In genomic region chr2:85792783-85793441, GRCh38 we compare ENCODE assay signal across 11 cellular contexts. TPM values are rescaled to one million over a fixed set of nuclear protein-coding genes. Genes with fewer than 3 reads are reported as not detected.
DNase-seq lines count a peak whose midpoint lies in the region; ATAC-seq and TF ChIP-seq lines count a peak whose summit lies in the region.
"Had no signal": no experiment of that assay in that cellular context is flagged by ENCODE, and none has a peak within 500 bp of the region (broad histone marks: within the 10 kb centered on the region; RNA-seq: fewer than 3 reads in every experiment).

No MANE protein-coding gene starts in this region.

- H3K27ac ChIP-seq in AG04450 (ENCODE audit: low read depth, low read length), result peak overlapping the region; percentile 58
- H3K27ac ChIP-seq: BLaER1 treated with 17β-estradiol and CSF1 and Interleukin-3, amounts not matched to agents 10 nM and 100 nM; cardiac muscle cell had no signal

- TF ChIP-seq CTCF in AG04450 (IDR thresholded peaks at IDR 0.05; ENCODE audit: low read depth, low read length) (no peak), neural crest cell (conservative IDR thresholded peaks at IDR 0.05) (no peak)

- no peaks in the 10 kb centered on the region for H3K27me3 Mint-ChIP-seq in neural crest cell (ENCODE audit: low read depth)
- H3K27me3 Mint-ChIP-seq in activated naive CD4-positive, alpha-beta T cell treated with anti-CD3 and anti-CD28 coated beads, Interleukin-2, amount 10 ng/mL, durations not matched to agents 7 days and 5 days, result peaks cover 64% of the 10 kb centered on the region

- no peak overlapping the region for H3K4me3 Mint-ChIP-seq in neural crest cell
- no peak overlapping the region for H3K4me3 Mint-ChIP-seq in activated naive CD4-positive, alpha-beta T cell treated with anti-CD3 and anti-CD28 coated beads, Interleukin-2, amount 10 ng/mL, durations not matched to agents 7 days and 5 days
- H3K4me3 Mint-ChIP-seq: T-helper 1 cell treated with Interleukin-12 subunit alpha and Interleukin-12 subunit beta and Interleukin-4 antibody, amounts not matched to agents 30 μg/mL and 1 μg/mL, for 36 hours had no signal

- peak; percentile 43 for DNase-seq in AG04450 (ENCODE audit: low read depth, low spot score)
- peak; percentile 85 for DNase-seq in NCI-H82 (lab: John Stamatoyannopoulos, UW)
- DNase-seq in epidermal melanocyte (ENCODE audit: insufficient read length, low spot score), result peak; percentile 51
- DNase-seq in neural crest cell (ENCODE audit: low read depth, low spot score), result no peak
- no peak for DNase-seq in activated naive CD4-positive, alpha-beta T cell treated with anti-CD3 and anti-CD28 coated beads, Interleukin-2, amount 50 U/mL, for 72 hours (ENCODE audit: low spot score in 2 of 2)
- no peak for DNase-seq in activated naive CD4-positive, alpha-beta T cell treated with anti-CD3 and anti-CD28 coated beads, Interleukin-2, amount 10 ng/mL, durations not matched to agents 7 days and 5 days
- DNase-seq in T-helper 1 cell, result no peak

- no peak for ATAC-seq in activated naive CD4-positive, alpha-beta T cell treated with anti-CD3 and anti-CD28 coated beads, Interleukin-2, amount 50 U/mL, for 72 hours
- no peak for ATAC-seq in GM19467 (IDR thresholded peaks at IDR 0.05; ENCODE audit: unreplicated experiment)

- CTCF ChIA-PET in AG04450 (lab: Charles Lee), result interaction anchor here (1.2 to 1.5 kb wide), 2 partner anchors 43 to 64 kb away, joined by 3 to 5 read pairs; no protein-coding TSS in a partner anchor
- CTCF ChIA-PET in activated naive CD4-positive, alpha-beta T cell treated with anti-CD3 and anti-CD28 coated beads, Interleukin-2, amount 10 ng/mL, durations not matched to agents 7 days and 5 days (lab: Charles Lee), result interaction anchor here (0.9 kb wide), 1 partner anchor 17 kb away, joined by 3 read pairs; no protein-coding TSS in a partner anchor

- peak overlapping the region; percentile 88 for H3K27ac Mint-ChIP-seq in neural crest cell (ENCODE audit: unreplicated experiment)
- no peak overlapping the region for H3K27ac Mint-ChIP-seq in activated naive CD4-positive, alpha-beta T cell treated with anti-CD3 and anti-CD28 coated beads, Interleukin-2, amount 50 U/mL, for 72 hours
- no peak overlapping the region for H3K27ac Mint-ChIP-seq in activated naive CD4-positive, alpha-beta T cell treated with anti-CD3 and anti-CD28 coated beads, Interleukin-2, amount 10 ng/mL, durations not matched to agents 7 days and 5 days
- H3K27ac Mint-ChIP-seq: T-helper 1 cell treated with Interleukin-12 subunit alpha and Interleukin-12 subunit beta and Interleukin-4 antibody, amounts not matched to agents 30 μg/mL and 1 μg/mL, for 36 hours had no signal

- no peaks in the 10 kb centered on the region; the same call in 1 of the 2 replicates for H3K9me3 ChIP-seq in AG04450 (ENCODE audit: control insufficient read depth, insufficient read depth, low read length)
- H3K9me3 ChIP-seq: BLaER1 treated with 17β-estradiol and CSF1 and Interleukin-3, amounts not matched to agents 10 nM and 100 nM had no signal

- H3K36me3 Mint-ChIP-seq in neural crest cell (ENCODE audit: low read depth), result no peaks in the 10 kb centered on the region
- no peaks in the 10 kb centered on the region for H3K36me3 Mint-ChIP-seq in activated naive CD4-positive, alpha-beta T cell treated with anti-CD3 and anti-CD28 coated beads, Interleukin-2, amount 50 U/mL, for 72 hours
- H3K36me3 Mint-ChIP-seq in activated naive CD4-positive, alpha-beta T cell treated with anti-CD3 and anti-CD28 coated beads, Interleukin-2, amount 10 ng/mL, durations not matched to agents 7 days and 5 days, result no peaks in the 10 kb centered on the region

- POLR2A ChIA-PET in AG04450 (lab: Yijun Ruan, JAX), result interaction anchor here (0.7 to 2.0 kb wide), 7 partner anchors 9 to 121 kb away, joined by 3 to 20 read pairs (median 3); partner anchors contain the start of gene ATOH8

- no peak overlapping the region for H3K4me3 ChIP-seq in AG04450 (ENCODE audit: low read depth, low read length)
- H3K4me3 ChIP-seq: BLaER1 treated with 17β-estradiol and CSF1 and Interleukin-3, amounts not matched to agents 10 nM and 100 nM; cardiac muscle cell had no signal

- peaks cover 61% of the 10 kb centered on the region for H3K4me1 Mint-ChIP-seq in neural crest cell
- no peaks in the 10 kb centered on the region for H3K4me1 Mint-ChIP-seq in activated naive CD4-positive, alpha-beta T cell treated with anti-CD3 and anti-CD28 coated beads, Interleukin-2, amount 10 ng/mL, durations not matched to agents 7 days and 5 days

- H3K27me3 ChIP-seq in AG04450 (ENCODE audit: control insufficient read depth, insufficient read depth, low read length), result no peaks in the 10 kb centered on the region
- H3K27me3 ChIP-seq: BLaER1 treated with 17β-estradiol and CSF1 and Interleukin-3, amounts not matched to agents 10 nM and 100 nM; cardiac muscle cell had no signal

- no peaks in the 10 kb centered on the region for H3K9me3 Mint-ChIP-seq in neural crest cell
- H3K9me3 Mint-ChIP-seq in activated naive CD4-positive, alpha-beta T cell treated with anti-CD3 and anti-CD28 coated beads, Interleukin-2, amount 50 U/mL, for 72 hours, result no peaks in the 10 kb centered on the region
- H3K9me3 Mint-ChIP-seq in activated naive CD4-positive, alpha-beta T cell treated with anti-CD3 and anti-CD28 coated beads, Interleukin-2, amount 10 ng/mL, durations not matched to agents 7 days and 5 days, result no peaks in the 10 kb centered on the region
- H3K9me3 Mint-ChIP-seq: T-helper 1 cell treated with Interleukin-12 subunit alpha and Interleukin-12 subunit beta and Interleukin-4 antibody, amounts not matched to agents 30 μg/mL and 1 μg/mL, for 36 hours had no signal

RNA-seq across cellular contexts. Expression of gene ATOH8, which starts 39.1 kb away (rescaled TPM):
- polyA plus RNA-seq in AG04450 (2011; rRNA removed), result 2.8 and 3.9 TPM in 2 replicates
- polyA minus RNA-seq in AG04450 (2011; rRNA and poly(A)+ RNA removed), result 3.9 and 5.5 TPM in 2 replicates
- 6.9 and 7.7 TPM in 2 replicates for total RNA-seq in neural crest cell
- total RNA-seq in activated naive CD4-positive, alpha-beta T cell treated with anti-CD3 and anti-CD28 coated beads, Interleukin-2, amount 50 U/mL, for 72 hours, result not detected

Comparison
In these comparisons a context has a peak if more than half of its experiments do, and no peak if none do; other contexts are left out.
1. DNase-seq: peak in AG04450 (single experiment), NCI-H82 (single experiment) and epidermal melanocyte (single experiment); none in neural crest cell (single experiment), activated naive CD4-positive, alpha-beta T cell treated with anti-CD3 and anti-CD28 coated beads, Interleukin-2, amount 50 U/mL, for 72 hours (0 of 2), activated naive CD4-positive, alpha-beta T cell treated with anti-CD3 and anti-CD28 coated beads, Interleukin-2, amount 10 ng/mL, durations not matched to agents 7 days and 5 days (single experiment) and T-helper 1 cell (0 of 5).